ENCODE assay signal across 9 cellular contexts in the genomic region with DNA sequence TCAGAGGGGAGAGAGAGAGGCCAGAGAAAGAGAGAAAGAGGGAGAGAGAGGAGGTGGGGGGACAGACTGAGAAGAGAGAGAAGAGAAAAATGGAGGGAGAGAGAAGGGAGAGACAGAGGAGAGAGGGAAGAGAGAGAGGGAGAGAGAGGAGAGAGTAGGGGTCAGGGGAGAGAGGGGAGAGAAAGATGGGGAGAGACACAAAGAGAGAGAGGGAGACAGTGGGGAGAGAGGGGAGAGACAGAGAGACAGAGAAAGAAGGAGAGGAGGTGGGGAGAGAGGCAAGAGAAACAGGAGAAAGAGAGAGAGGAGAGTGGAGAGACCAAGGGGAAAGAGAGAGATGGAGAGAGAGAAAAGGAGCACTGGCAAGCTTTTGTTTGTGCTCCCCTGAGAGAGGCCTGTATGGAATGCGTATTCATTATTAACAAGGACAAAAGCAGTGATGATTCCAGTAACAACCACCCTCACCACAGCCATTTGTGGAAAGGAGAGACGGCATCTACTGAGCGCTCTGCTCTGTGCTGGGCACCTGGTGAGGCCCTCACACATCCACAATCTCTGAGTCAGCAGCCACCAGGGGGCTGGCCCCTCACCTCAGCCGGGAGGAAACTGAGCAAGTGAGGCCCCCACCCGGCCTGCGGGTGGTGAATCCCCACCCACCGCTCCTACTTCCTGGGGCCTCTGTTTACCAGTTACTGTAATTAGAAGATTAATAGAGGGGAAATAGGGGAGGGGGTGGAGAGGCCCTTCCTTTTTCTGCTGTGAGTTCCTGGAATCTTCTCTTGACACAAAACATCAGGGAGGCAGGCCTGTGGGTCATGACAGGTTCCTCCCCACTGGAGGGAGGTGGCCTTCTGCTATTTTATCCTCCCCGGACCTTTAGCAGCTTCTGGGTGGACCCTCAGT. TPM values are rescaled to one million over a fixed set of nuclear protein-coding genes. Genes with fewer than 3 reads are reported as not detected.
DNase-seq lines count a peak whose midpoint lies in the region; ATAC-seq and TF ChIP-seq lines count a peak whose summit lies in the region.
"Had no signal": no experiment of that assay in that cellular context is flagged by ENCODE, and none has a peak within 500 bp of the region (broad histone marks: within the 10 kb centered on the region; RNA-seq: fewer than 3 reads in every experiment).

No MANE protein-coding gene starts in this region.

- H3K4me3 ChIP-seq in hepatocyte: no peak overlapping the region
- no peak overlapping the region for H3K4me3 ChIP-seq in coronary artery
- H3K4me3 ChIP-seq: thyroid gland had no signal

- DNase-seq in NCI-H82 (lab: John Stamatoyannopoulos, UW): peak; percentile 12
- no peak for DNase-seq in NCI-H82 treated with DMSO at 0.1 percent for 48 hours (lab: John Stamatoyannopoulos, UW; ENCODE audit: unreplicated experiment)
- DNase-seq in activated CD8-positive, alpha-beta memory T cell treated with anti-CD3 and anti-CD28 coated beads for 48 hours (ENCODE audit: low read depth in 2 of 3, low spot score in 2 of 3): peak; percentile 55 to 71 (median 61)
- DNase-seq in hepatocyte (ENCODE audit: low spot score): no peak
- DNase-seq in stimulated activated CD8-positive, alpha-beta memory T cell treated with anti-CD3 and anti-CD28 coated beads, Interleukin-2, amount 100 ng/mL, for 48 hours (ENCODE audit: low read depth in 2 of 2): peak; percentile 75 to 83
- DNase-seq in sciatic nerve (ENCODE audit: low spot score): no peak
- DNase-seq in coronary artery (ENCODE audit: low spot score): no peak

- no peaks in the 10 kb centered on the region for H3K9me3 ChIP-seq in hepatocyte (ENCODE audit: low read depth)
- H3K9me3 ChIP-seq: thyroid gland had no signal

- peaks cover 13% of the 10 kb centered on the region for H3K27me3 ChIP-seq in hepatocyte
- H3K27me3 ChIP-seq: thyroid gland had no signal

- intact Hi-C loops in sciatic nerve (cut with DNase I): no loop called here

- TF ChIP-seq CTCF in hepatocyte (IDR thresholded peaks at IDR 0.05; ENCODE audit: poor library complexity): no peak
- no peak for TF ChIP-seq CTCF in coronary artery (IDR thresholded peaks at IDR 0.05)

- H3K9me2 ChIP-seq in hepatocyte (replicated peaks; ENCODE audit: insufficient read depth): no peaks in the 10 kb centered on the region

- H3K27ac ChIP-seq in hepatocyte (no peak overlapping the region), coronary artery (no peak overlapping the region)
- H3K27ac ChIP-seq: thyroid gland had no signal

- WGBS in hepatocyte (ENCODE audit: low lambda C conversion rate, missing lambda C conversion rate): 36% methylated on average over 8 of the region's 8 CpGs

- H3K4me2 ChIP-seq in hepatocyte: no peak overlapping the region

- H2AFZ ChIP-seq in hepatocyte: peak overlapping the region; percentile 49

- H3K79me2 ChIP-seq in hepatocyte: no peaks in the 10 kb centered on the region

- no peaks in the 10 kb centered on the region for H4K20me1 ChIP-seq in hepatocyte (ENCODE audit: insufficient read depth, poor library complexity, severe bottlenecking)

- H3K4me1 ChIP-seq in hepatocyte (ENCODE audit: insufficient read depth): peaks cover 17% of the 10 kb centered on the region

- H3K36me3 ChIP-seq in hepatocyte (replicated peaks; ENCODE audit: insufficient read depth, low read depth): no peaks in the 10 kb centered on the region
- H3K36me3 ChIP-seq: thyroid gland had no signal

- ATAC-seq in GM19455 (IDR thresholded peaks at IDR 0.05; ENCODE audit: unreplicated experiment) (no peak), sciatic nerve (no peak)

RNA-seq across cellular contexts. Expression of a gene that starts 14.7 kb away (rescaled TPM):
- total RNA-seq in hepatocyte (1.00 and 1.1 TPM in 2 replicates), sciatic nerve (2.7 TPM)
- polyA plus RNA-seq in hepatocyte: 0.51 and 1.9 TPM in 2 replicates

RNA-seq across cellular contexts. Expression of a gene that starts 21.0 kb away (rescaled TPM):
- total RNA-seq in hepatocyte (not detected in 2 replicates), sciatic nerve (not detected)
- not detected in 2 replicates for polyA plus RNA-seq in hepatocyte
- total RNA-seq: thyroid gland had no signal

RNA-seq across cellular contexts. Expression of a gene that starts 24.9 kb away (rescaled TPM):
- total RNA-seq in hepatocyte: not detected in 2 replicates
- 0.79 TPM in 1 of 2 replicates, not detected in the other for polyA plus RNA-seq in hepatocyte
- total RNA-seq in sciatic nerve: 0.76 TPM

RNA-seq across cellular contexts. Expression of a gene that starts 52.8 kb away (rescaled TPM):
- 36.8 and 39.9 TPM in 2 replicates for total RNA-seq in hepatocyte
- polyA plus RNA-seq in hepatocyte: 31.0 and 35.3 TPM in 2 replicates
- total RNA-seq in sciatic nerve: 26.6 TPM

Comparison
In these comparisons a context has a peak if more than half of its experiments do, and no peak if none do; other contexts are left out.
1. DNase-seq: peak in NCI-H82 (single experiment), activated CD8-positive, alpha-beta memory T cell treated with anti-CD3 and anti-CD28 coated beads for 48 hours (3 of 3) and stimulated activated CD8-positive, alpha-beta memory T cell treated with anti-CD3 and anti-CD28 coated beads, Interleukin-2, amount 100 ng/mL, for 48 hours (2 of 2); none in NCI-H82 treated with DMSO at 0.1 percent for 48 hours (single experiment), hepatocyte (single experiment), sciatic nerve (single experiment) and coronary artery (single experiment).